12 cellular contexts compared by ENCODE assay signal in the genomic region with DNA sequence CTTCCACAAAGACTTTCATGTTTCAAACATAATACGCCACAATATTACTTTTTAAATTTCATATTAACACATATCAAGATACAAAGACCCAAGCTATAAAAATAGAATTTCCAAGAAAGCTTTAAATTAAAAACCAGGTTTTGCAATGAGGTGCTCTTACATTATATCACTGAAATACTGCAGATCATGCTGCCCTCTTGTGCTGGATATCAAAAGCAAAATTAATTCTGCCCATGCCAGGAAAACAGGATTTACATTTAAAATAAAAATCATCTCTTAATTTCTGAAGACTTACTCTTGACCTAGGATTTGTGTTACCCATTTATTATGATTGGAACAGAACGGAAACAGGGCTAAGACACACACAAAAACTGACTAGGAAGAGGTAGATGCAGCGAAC.
DNase-seq lines count a peak whose midpoint lies in the region; ATAC-seq and TF ChIP-seq lines count a peak whose summit lies in the region.
"Had no signal": no experiment of that assay in that cellular context is flagged by ENCODE, and none has a peak within 500 bp of the region (broad histone marks: within the 10 kb centered on the region; RNA-seq: fewer than 3 reads in every experiment).

No MANE protein-coding gene starts in this region.

- H3K4me3 ChIP-seq in AG10803 (ENCODE audit: low read length) (no peak overlapping the region), foreskin fibroblast (ENCODE audit: low read depth in 1 of 2, low read length in 2 of 2) (no peak overlapping the region)
- H3K4me3 ChIP-seq: skin epidermis, stomach had no signal

- peak; percentile 17 for DNase-seq in AG10803 (ENCODE audit: low read depth)
- peak; percentile 31 for DNase-seq in HFFc6
- DNase-seq in foreskin fibroblast = peak; percentile 9 to 56
- no peak for DNase-seq in stimulated activated CD4-positive, alpha-beta T cell treated with anti-CD3 and anti-CD28 coated beads, Interleukin-2, amount 100 ng/mL, for 24 hours
- DNase-seq: GF-D8, left colon, stomach had no signal

- no peak overlapping the region; the same call in 1 of the 2 replicates for H3K27ac Mint-ChIP-seq in HFFc6

- peaks cover 26% of the 10 kb centered on the region; the same call in 1 of the 2 replicates for H3K36me3 Mint-ChIP-seq in HFFc6 (ENCODE audit: low read depth)

- H3K4me1 Mint-ChIP-seq in HFFc6 (ENCODE audit: low read depth) = peaks cover 30% of the 10 kb centered on the region

- H3K27me3 Mint-ChIP-seq in HFFc6 (ENCODE audit: insufficient read depth) = no peaks in the 10 kb centered on the region

- no peak overlapping the region for H3K4me3 Mint-ChIP-seq in HFFc6

- TF ChIP-seq CTCF in AG10803 (conservative IDR thresholded peaks at IDR 0.05; ENCODE audit: low read length) = peak; percentile 43
- peak; percentile 76 for TF ChIP-seq CTCF in HFFc6 (IDR thresholded peaks at IDR 0.05)
- peak; percentile 28 for TF ChIP-seq CTCF in foreskin fibroblast (IDR thresholded peaks at IDR 0.05; ENCODE audit: low read depth, low read length)

- no peaks in the 10 kb centered on the region for H3K9me3 Mint-ChIP-seq in HFFc6

- ATAC-seq in SK-N-SH treated with all-trans-retinoic acid at 6 μM for 48 hours (0 out of 3 replicates have a peak, but pooled peaks have one; percentile 49), HG03095 (IDR thresholded peaks at IDR 0.05; ENCODE audit: unreplicated experiment) (no peak), HG03571 (IDR thresholded peaks at IDR 0.05; ENCODE audit: unreplicated experiment) (no peak), GM21390 (IDR thresholded peaks at IDR 0.05; ENCODE audit: unreplicated experiment) (no peak)
- ATAC-seq: left colon had no signal

TF ChIP-seq in SK-N-SH treated with all-trans-retinoic acid at 6 μM for 48 hours, 23 proteins besides CTCF, POLR2A, EP300 and RAD21:
- no peak for TF ChIP-seq ZC3H10 (CRISPR knock-in tag; IDR thresholded peaks at IDR 0.05)
- TF ChIP-seq, protein P1, sequence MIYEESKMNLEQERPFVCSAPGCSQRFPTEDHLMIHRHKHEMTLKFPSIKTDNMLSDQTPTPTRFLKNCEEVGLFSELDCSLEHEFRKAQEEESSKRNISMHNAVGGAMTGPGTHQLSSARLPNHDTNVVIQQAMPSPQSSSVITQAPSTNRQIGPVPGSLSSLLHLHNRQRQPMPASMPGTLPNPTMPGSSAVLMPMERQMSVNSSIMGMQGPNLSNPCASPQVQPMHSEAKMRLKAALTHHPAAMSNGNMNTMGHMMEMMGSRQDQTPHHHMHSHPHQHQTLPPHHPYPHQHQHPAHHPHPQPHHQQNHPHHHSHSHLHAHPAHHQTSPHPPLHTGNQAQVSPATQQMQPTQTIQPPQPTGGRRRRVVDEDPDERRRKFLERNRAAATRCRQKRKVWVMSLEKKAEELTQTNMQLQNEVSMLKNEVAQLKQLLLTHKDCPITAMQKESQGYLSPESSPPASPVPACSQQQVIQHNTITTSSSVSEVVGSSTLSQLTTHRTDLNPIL (CRISPR knock-in tag; IDR thresholded peaks at IDR 0.05; ENCODE audit: low read depth) = no peak
- TF ChIP-seq ZFP3 (CRISPR knock-in tag; IDR thresholded peaks at IDR 0.05) = no peak
- no peak for TF ChIP-seq ARNTL (CRISPR knock-in tag; IDR thresholded peaks at IDR 0.05; ENCODE audit: borderline replicate concordance, low read depth)
- TF ChIP-seq ZNF565 (CRISPR knock-in tag; conservative IDR thresholded peaks at IDR 0.05; ENCODE audit: low read depth) = no peak
- TF ChIP-seq, protein P2, sequence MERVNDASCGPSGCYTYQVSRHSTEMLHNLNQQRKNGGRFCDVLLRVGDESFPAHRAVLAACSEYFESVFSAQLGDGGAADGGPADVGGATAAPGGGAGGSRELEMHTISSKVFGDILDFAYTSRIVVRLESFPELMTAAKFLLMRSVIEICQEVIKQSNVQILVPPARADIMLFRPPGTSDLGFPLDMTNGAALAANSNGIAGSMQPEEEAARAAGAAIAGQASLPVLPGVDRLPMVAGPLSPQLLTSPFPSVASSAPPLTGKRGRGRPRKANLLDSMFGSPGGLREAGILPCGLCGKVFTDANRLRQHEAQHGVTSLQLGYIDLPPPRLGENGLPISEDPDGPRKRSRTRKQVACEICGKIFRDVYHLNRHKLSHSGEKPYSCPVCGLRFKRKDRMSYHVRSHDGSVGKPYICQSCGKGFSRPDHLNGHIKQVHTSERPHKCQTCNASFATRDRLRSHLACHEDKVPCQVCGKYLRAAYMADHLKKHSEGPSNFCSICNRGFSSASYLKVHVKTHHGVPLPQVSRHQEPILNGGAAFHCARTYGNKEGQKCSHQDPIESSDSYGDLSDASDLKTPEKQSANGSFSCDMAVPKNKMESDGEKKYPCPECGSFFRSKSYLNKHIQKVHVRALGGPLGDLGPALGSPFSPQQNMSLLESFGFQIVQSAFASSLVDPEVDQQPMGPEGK (CRISPR knock-in tag; IDR thresholded peaks at IDR 0.05; ENCODE audit: borderline replicate concordance) = no peak
- TF ChIP-seq, protein P3, sequence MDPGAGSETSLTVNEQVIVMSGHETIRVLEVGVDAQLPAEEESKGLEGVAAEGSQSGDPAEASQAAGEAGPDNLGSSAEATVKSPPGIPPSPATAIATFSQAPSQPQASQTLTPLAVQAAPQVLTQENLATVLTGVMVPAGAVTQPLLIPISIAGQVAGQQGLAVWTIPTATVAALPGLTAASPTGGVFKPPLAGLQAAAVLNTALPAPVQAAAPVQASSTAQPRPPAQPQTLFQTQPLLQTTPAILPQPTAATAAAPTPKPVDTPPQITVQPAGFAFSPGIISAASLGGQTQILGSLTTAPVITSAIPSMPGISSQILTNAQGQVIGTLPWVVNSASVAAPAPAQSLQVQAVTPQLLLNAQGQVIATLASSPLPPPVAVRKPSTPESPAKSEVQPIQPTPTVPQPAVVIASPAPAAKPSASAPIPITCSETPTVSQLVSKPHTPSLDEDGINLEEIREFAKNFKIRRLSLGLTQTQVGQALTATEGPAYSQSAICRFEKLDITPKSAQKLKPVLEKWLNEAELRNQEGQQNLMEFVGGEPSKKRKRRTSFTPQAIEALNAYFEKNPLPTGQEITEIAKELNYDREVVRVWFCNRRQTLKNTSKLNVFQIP (CRISPR knock-in tag; IDR thresholded peaks at IDR 0.05; ENCODE audit: borderline replicate concordance, low read depth) = no peak
- no peak for TF ChIP-seq ESRRG (CRISPR knock-in tag; IDR thresholded peaks at IDR 0.05)
- no peak for TF ChIP-seq BACH2 (CRISPR knock-in tag; IDR thresholded peaks at IDR 0.05; ENCODE audit: borderline replicate concordance)
- no peak for TF ChIP-seq ZFP30 (CRISPR knock-in tag; IDR thresholded peaks at IDR 0.05)
- no peak for TF ChIP-seq TOX (CRISPR knock-in tag; IDR thresholded peaks at IDR 0.05; ENCODE audit: borderline replicate concordance)
- TF ChIP-seq, protein P4, sequence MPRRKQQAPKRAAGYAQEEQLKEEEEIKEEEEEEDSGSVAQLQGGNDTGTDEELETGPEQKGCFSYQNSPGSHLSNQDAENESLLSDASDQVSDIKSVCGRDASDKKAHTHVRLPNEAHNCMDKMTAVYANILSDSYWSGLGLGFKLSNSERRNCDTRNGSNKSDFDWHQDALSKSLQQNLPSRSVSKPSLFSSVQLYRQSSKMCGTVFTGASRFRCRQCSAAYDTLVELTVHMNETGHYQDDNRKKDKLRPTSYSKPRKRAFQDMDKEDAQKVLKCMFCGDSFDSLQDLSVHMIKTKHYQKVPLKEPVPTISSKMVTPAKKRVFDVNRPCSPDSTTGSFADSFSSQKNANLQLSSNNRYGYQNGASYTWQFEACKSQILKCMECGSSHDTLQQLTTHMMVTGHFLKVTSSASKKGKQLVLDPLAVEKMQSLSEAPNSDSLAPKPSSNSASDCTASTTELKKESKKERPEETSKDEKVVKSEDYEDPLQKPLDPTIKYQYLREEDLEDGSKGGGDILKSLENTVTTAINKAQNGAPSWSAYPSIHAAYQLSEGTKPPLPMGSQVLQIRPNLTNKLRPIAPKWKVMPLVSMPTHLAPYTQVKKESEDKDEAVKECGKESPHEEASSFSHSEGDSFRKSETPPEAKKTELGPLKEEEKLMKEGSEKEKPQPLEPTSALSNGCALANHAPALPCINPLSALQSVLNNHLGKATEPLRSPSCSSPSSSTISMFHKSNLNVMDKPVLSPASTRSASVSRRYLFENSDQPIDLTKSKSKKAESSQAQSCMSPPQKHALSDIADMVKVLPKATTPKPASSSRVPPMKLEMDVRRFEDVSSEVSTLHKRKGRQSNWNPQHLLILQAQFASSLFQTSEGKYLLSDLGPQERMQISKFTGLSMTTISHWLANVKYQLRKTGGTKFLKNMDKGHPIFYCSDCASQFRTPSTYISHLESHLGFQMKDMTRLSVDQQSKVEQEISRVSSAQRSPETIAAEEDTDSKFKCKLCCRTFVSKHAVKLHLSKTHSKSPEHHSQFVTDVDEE (CRISPR knock-in tag; IDR thresholded peaks at IDR 0.05) = no peak
- no peak for TF ChIP-seq OSR1 (CRISPR knock-in tag; IDR thresholded peaks at IDR 0.05)
- TF ChIP-seq, protein P5, sequence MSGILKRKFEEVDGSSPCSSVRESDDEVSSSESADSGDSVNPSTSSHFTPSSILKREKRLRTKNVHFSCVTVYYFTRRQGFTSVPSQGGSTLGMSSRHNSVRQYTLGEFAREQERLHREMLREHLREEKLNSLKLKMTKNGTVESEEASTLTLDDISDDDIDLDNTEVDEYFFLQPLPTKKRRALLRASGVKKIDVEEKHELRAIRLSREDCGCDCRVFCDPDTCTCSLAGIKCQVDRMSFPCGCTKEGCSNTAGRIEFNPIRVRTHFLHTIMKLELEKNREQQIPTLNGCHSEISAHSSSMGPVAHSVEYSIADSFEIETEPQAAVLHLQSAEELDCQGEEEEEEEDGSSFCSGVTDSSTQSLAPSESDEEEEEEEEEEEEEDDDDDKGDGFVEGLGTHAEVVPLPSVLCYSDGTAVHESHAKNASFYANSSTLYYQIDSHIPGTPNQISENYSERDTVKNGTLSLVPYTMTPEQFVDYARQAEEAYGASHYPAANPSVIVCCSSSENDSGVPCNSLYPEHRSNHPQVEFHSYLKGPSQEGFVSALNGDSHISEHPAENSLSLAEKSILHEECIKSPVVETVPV (CRISPR knock-in tag; IDR thresholded peaks at IDR 0.05) = no peak
- TF ChIP-seq TCF4 (CRISPR knock-in tag; IDR thresholded peaks at IDR 0.05; ENCODE audit: borderline replicate concordance) = no peak
- no peak for TF ChIP-seq ZNF8 (CRISPR knock-in tag; IDR thresholded peaks at IDR 0.05)
- TF ChIP-seq ZNF70 (CRISPR knock-in tag; IDR thresholded peaks at IDR 0.05) = no peak
- no peak for TF ChIP-seq CSDC2 (CRISPR knock-in tag; IDR thresholded peaks at IDR 0.05)
- TF ChIP-seq ISL1 (CRISPR knock-in tag; IDR thresholded peaks at IDR 0.05) = no peak
- TF ChIP-seq GLIS3 (CRISPR knock-in tag; IDR thresholded peaks at IDR 0.05) = no peak

Comparison
In these comparisons a context has a peak if more than half of its experiments do, and no peak if none do; other contexts are left out.
1. DNase-seq: peak in AG10803 (single experiment), HFFc6 (single experiment) and foreskin fibroblast (2 of 2); none in stimulated activated CD4-positive, alpha-beta T cell treated with anti-CD3 and anti-CD28 coated beads, Interleukin-2, amount 100 ng/mL, for 24 hours (0 of 2).
2. Peak in every context shown above with its lines, with median percentiles within 50 percentile points of each other: CTCF ChIP-seq.